In genomic region chr1:86146566-86146965, GRCh38 we compare ENCODE assay signal across 25 cellular contexts. TPM values are rescaled to one million over a fixed set of nuclear protein-coding genes. Genes with fewer than 3 reads are reported as not detected.
DNase-seq lines count a peak whose midpoint lies in the region; TF ChIP-seq lines count a peak whose summit lies in the region.
"Had no signal": no experiment of that assay in that cellular context is flagged by ENCODE, and none has a peak within 500 bp of the region (broad histone marks: within the 10 kb centered on the region; RNA-seq: fewer than 3 reads in every experiment).

No MANE protein-coding gene starts in this region.

- POLR2A ChIA-PET in A673 (lab: Charles Lee; ENCODE audit: low non-redundant PET), result no interaction called here
- POLR2A ChIA-PET in RWPE1 (lab: Yijun Ruan, JAX; ENCODE audit: low non-redundant PET), result no interaction called here

- peak; percentile 36; the same call in 1 of the 2 replicates for TF ChIP-seq CTCF in A673 (conservative IDR thresholded peaks at IDR 0.05; ENCODE audit: low read depth, low read length)
- peak; percentile 51 for TF ChIP-seq CTCF in HFFc6 (IDR thresholded peaks at IDR 0.05)
- 0 out of 2 replicates have a peak, but pooled peaks have one; percentile 10 for TF ChIP-seq CTCF in RWPE1 (conservative IDR thresholded peaks at IDR 0.05; ENCODE audit: low read depth)
- peak; percentile 16 for TF ChIP-seq CTCF in foreskin fibroblast (IDR thresholded peaks at IDR 0.05; ENCODE audit: low read depth, low read length)

- H3K27ac Mint-ChIP-seq in HFFc6, result no peak overlapping the region
- H3K27ac Mint-ChIP-seq: activated CD4-positive, alpha-beta T cell treated with anti-CD3 and anti-CD28 coated beads, Interleukin-2, amount 10 ng/mL, durations not matched to agents 24 days and 14 days; activated naive CD8-positive, alpha-beta T cell treated with anti-CD3 and anti-CD28 coated beads for 36 hours; CD4-positive, CD25-positive, alpha-beta regulatory T cell; naive B cell; T-helper 1 cell treated with Interleukin-12 subunit alpha and Interleukin-12 subunit beta and Interleukin-4 antibody, amounts not matched to agents 30 μg/mL and 1 μg/mL, for 36 hours had no signal

- intact Hi-C loops in A673 (cut with micrococcal nuclease; ENCODE audit: unreplicated experiment), result no loop called here

- BruUV-seq in A673 (replicated peaks; lab: Mats Ljungman, UMichigan), result no TSS peak

- H3K9me3 Mint-ChIP-seq in HFFc6, result no peaks in the 10 kb centered on the region
- H3K9me3 Mint-ChIP-seq: activated CD4-positive, alpha-beta T cell treated with anti-CD3 and anti-CD28 coated beads, Interleukin-2, amount 10 ng/mL, durations not matched to agents 24 days and 14 days; activated naive CD8-positive, alpha-beta T cell treated with anti-CD3 and anti-CD28 coated beads for 36 hours; T-helper 1 cell treated with Interleukin-12 subunit alpha and Interleukin-12 subunit beta and Interleukin-4 antibody, amounts not matched to agents 30 μg/mL and 1 μg/mL, for 36 hours had no signal

- no peaks in the 10 kb centered on the region for H3K36me3 ChIP-seq in A673 (ENCODE audit: insufficient read depth, low read length, poor library complexity, severe bottlenecking)
- H3K36me3 ChIP-seq: HAP-1, heart left ventricle, sigmoid colon, upper lobe of left lung had no signal

- no peaks in the 10 kb centered on the region for H3K36me3 Mint-ChIP-seq in HFFc6 (ENCODE audit: low read depth)
- H3K36me3 Mint-ChIP-seq: activated naive CD8-positive, alpha-beta T cell treated with anti-CD3 and anti-CD28 coated beads for 36 hours; CD4-positive, CD25-positive, alpha-beta regulatory T cell; naive B cell had no signal

- H3K27me3 ChIP-seq in A673 (replicated peaks; ENCODE audit: insufficient read depth, low read depth, low read length, poor library complexity), result no peaks in the 10 kb centered on the region
- H3K27me3 ChIP-seq: heart left ventricle, sigmoid colon, upper lobe of left lung had no signal

- peaks cover 19% of the 10 kb centered on the region for H3K4me1 Mint-ChIP-seq in HFFc6 (ENCODE audit: low read depth)
- H3K4me1 Mint-ChIP-seq: activated CD4-positive, alpha-beta T cell treated with anti-CD3 and anti-CD28 coated beads, Interleukin-2, amount 10 ng/mL, durations not matched to agents 24 days and 14 days; activated naive CD8-positive, alpha-beta T cell treated with anti-CD3 and anti-CD28 coated beads for 36 hours; CD4-positive, CD25-positive, alpha-beta regulatory T cell; naive B cell had no signal

- no peak overlapping the region for H3K4me3 Mint-ChIP-seq in HFFc6
- H3K4me3 Mint-ChIP-seq: activated CD4-positive, alpha-beta T cell treated with anti-CD3 and anti-CD28 coated beads, Interleukin-2, amount 10 ng/mL, durations not matched to agents 24 days and 14 days; activated naive CD8-positive, alpha-beta T cell treated with anti-CD3 and anti-CD28 coated beads for 36 hours; CD4-positive, CD25-positive, alpha-beta regulatory T cell; naive B cell; T-helper 1 cell treated with Interleukin-12 subunit alpha and Interleukin-12 subunit beta and Interleukin-4 antibody, amounts not matched to agents 30 μg/mL and 1 μg/mL, for 36 hours had no signal

- no peaks in the 10 kb centered on the region for H3K27me3 Mint-ChIP-seq in HFFc6 (ENCODE audit: insufficient read depth)
- H3K27me3 Mint-ChIP-seq: CD4-positive, CD25-positive, alpha-beta regulatory T cell had no signal

- no peaks in the 10 kb centered on the region for H3K9me3 ChIP-seq in A673 (ENCODE audit: low read depth, low read length, poor library complexity, severe bottlenecking)
- H3K9me3 ChIP-seq: HAP-1, heart left ventricle, sigmoid colon, upper lobe of left lung had no signal

- H3K27ac ChIP-seq in A673 (ENCODE audit: low read depth, low read length, poor library complexity, severe bottlenecking), result no peak overlapping the region
- no peak overlapping the region for H3K27ac ChIP-seq in RWPE1
- H3K27ac ChIP-seq: heart left ventricle, parathyroid adenoma, sigmoid colon, upper lobe of left lung had no signal

- H3K4me3 ChIP-seq in A673 (ENCODE audit: low read depth, low read length, poor library complexity, severe bottlenecking) (no peak overlapping the region), foreskin fibroblast (ENCODE audit: low read depth in 1 of 2, low read length in 2 of 2) (no peak overlapping the region)
- H3K4me3 ChIP-seq: HAP-1, heart left ventricle, sigmoid colon, upper lobe of left lung had no signal

- CTCF ChIA-PET in A673 (lab: Charles Lee), result no interaction called here
- CTCF ChIA-PET in RWPE1 (lab: Yijun Ruan, JAX), result no interaction called here

- no peaks in the 10 kb centered on the region for H3K4me1 ChIP-seq in A673 (ENCODE audit: insufficient read depth, low read length, poor library complexity, severe bottlenecking)
- H3K4me1 ChIP-seq: HAP-1, heart left ventricle, parathyroid adenoma, sigmoid colon, upper lobe of left lung had no signal

- DNase-seq in A673 (ENCODE audit: low spot score), result no peak
- no peak for DNase-seq in HFFc6
- DNase-seq in RWPE1 (ENCODE audit: low spot score), result no peak
- DNase-seq in foreskin fibroblast, result no peak
- DNase-seq in stimulated activated CD4-positive, alpha-beta T cell treated with anti-CD3 and anti-CD28 coated beads, Interleukin-4, amount 100 ng/mL, for 1 hour, result no peak
- no peak for DNase-seq in NCI-H2107 treated with DMSO at 0.1 percent for 48 hours (lab: John Stamatoyannopoulos, UW; ENCODE audit: unreplicated experiment)
- DNase-seq in MV-4-11 (lab: John Stamatoyannopoulos, UW), result no peak
- DNase-seq in NK-92 treated with Interleukin-12 subunit alpha and Interleukin-12 subunit beta, amount 100 ng/mL, for 24 hours (lab: John Stamatoyannopoulos, UW), result no peak
- DNase-seq: activated CD4-positive, alpha-beta T cell treated with anti-CD3 and anti-CD28 coated beads, Interleukin-2, amount 10 ng/mL, durations not matched to agents 24 days and 14 days; activated naive CD8-positive, alpha-beta T cell treated with anti-CD3 and anti-CD28 coated beads for 36 hours; CD4-positive, CD25-positive, alpha-beta regulatory T cell; effector CD4-positive, alpha-beta T cell; GF-D8; heart left ventricle; left cardiac atrium; mesenchymal stem cell; naive B cell; NCI-H1694; NCI-H526 treated with DMSO at 0.1 percent for 48 hours; OCI-M1; sigmoid colon; upper lobe of left lung had no signal

RNA-seq across cellular contexts. Expression of gene COL24A1, which starts 10.0 kb away (rescaled TPM):
- total RNA-seq in A673 (2021), result 0.15 and 0.72 TPM in 2 replicates
- 1 to 10 TPM; 1.1 to 2.4 (median 1.3) TPM for total RNA-seq in HFFc6 (2021; fragmentation: NEBNext Ultra II Directional; extraction: Animal tissue kit (Norgen Biotek cat#: 25700))
- total RNA-seq: activated CD4-positive, alpha-beta T cell treated with anti-CD3 and anti-CD28 coated beads, Interleukin-2, amount 10 ng/mL, durations not matched to agents 24 days and 14 days; activated naive CD8-positive, alpha-beta T cell treated with anti-CD3 and anti-CD28 coated beads for 36 hours had no signal
